In genomic region chr1:54329337-54329954, GRCh38 we compare ENCODE assay signal across 16 cellular contexts.
A peak's percentile ranks its signal among the peaks of the same experiment; 100 is the strongest.
DNase-seq lines count a peak whose midpoint lies in the region; ATAC-seq and TF ChIP-seq lines count a peak whose summit lies in the region.
"Had no signal": no experiment of that assay in that cellular context is flagged by ENCODE, and none has a peak within 500 bp of the region (broad histone marks: within the 10 kb centered on the region; RNA-seq: fewer than 3 reads in every experiment).

No MANE protein-coding gene starts in this region.

- no peak for TF ChIP-seq EP300 in gastroesophageal sphincter (IDR thresholded peaks at IDR 0.05)

- H3K36me3 ChIP-seq in gastroesophageal sphincter, result no peaks in the 10 kb centered on the region
- H3K36me3 ChIP-seq: neutrophil had no signal

- H3K4me3 ChIP-seq in AG04450 (ENCODE audit: low read depth, low read length), result no peak overlapping the region
- H3K4me3 ChIP-seq in gastroesophageal sphincter, result no peak overlapping the region
- H3K4me3 ChIP-seq: coronary artery, GM12878, GM23248 had no signal

- DNase-seq in AG04450 (ENCODE audit: low read depth, low spot score) (no peak), NCI-H526 treated with DMSO at 0.1 percent for 48 hours (lab: John Stamatoyannopoulos, UW) (peak; percentile 9), nephron progenitor cell (no peak), dermis blood vessel endothelial cell (no peak), NCI-H1436 (lab: John Stamatoyannopoulos, UW) (no peak), KG1 (lab: John Stamatoyannopoulos, UW) (no peak)
- DNase-seq: GM23248; MV-4-11; Right ventricle myocardium superior; stimulated activated CD8-positive, alpha-beta memory T cell treated with anti-CD3 and anti-CD28 coated beads, Interleukin-4, amount 100 ng/mL, for 48 hours had no signal

- H3K4me1 ChIP-seq in gastroesophageal sphincter, result peaks cover 11 to 100% (median 96%) of the 10 kb centered on the region in 3 donors

- H3K9me3 ChIP-seq in AG04450 (ENCODE audit: control insufficient read depth, insufficient read depth, low read length) (no peaks in the 10 kb centered on the region), gastroesophageal sphincter (no peaks in the 10 kb centered on the region)
- H3K9me3 ChIP-seq: neutrophil had no signal

- H3K36me3 Mint-ChIP-seq in nephron progenitor cell (ENCODE audit: low read depth), result no peaks in the 10 kb centered on the region

- POLR2A ChIA-PET in AG04450 (lab: Yijun Ruan, JAX), result interaction anchor here (0.5 kb wide), 1 partner anchor 78 kb away, joined by 7 read pairs; no protein-coding TSS in a partner anchor

- TF ChIP-seq CTCF in AG04450 (IDR thresholded peaks at IDR 0.05; ENCODE audit: low read depth, low read length) (no peak), gastroesophageal sphincter (IDR thresholded peaks at IDR 0.05) (no peak), nephron progenitor cell (IDR thresholded peaks at IDR 0.05) (no peak)

- H3K27me3 ChIP-seq in AG04450 (ENCODE audit: control insufficient read depth, insufficient read depth, low read length) (no peaks in the 10 kb centered on the region), gastroesophageal sphincter (no peaks in the 10 kb centered on the region)
- H3K27me3 ChIP-seq: neutrophil had no signal

- no peaks in the 10 kb centered on the region for H3K9me3 Mint-ChIP-seq in nephron progenitor cell

- peaks cover 97% of the 10 kb centered on the region for H3K4me1 Mint-ChIP-seq in nephron progenitor cell

- H3K27ac ChIP-seq in AG04450 (ENCODE audit: low read depth, low read length) (peak overlapping the region; percentile 21), gastroesophageal sphincter (peak overlapping the region in 3 of 4 donors; percentile 81 to 89 (median 84))
- H3K27ac ChIP-seq: coronary artery, GM23248, neutrophil had no signal

- H3K27ac Mint-ChIP-seq in nephron progenitor cell, result peak overlapping the region; percentile 94

- ATAC-seq in gastroesophageal sphincter (no peak), GM19328 (IDR thresholded peaks at IDR 0.05; ENCODE audit: unreplicated experiment) (no peak)
- ATAC-seq: GM12878 had no signal

- peak overlapping the region; percentile 64 for H3K4me3 Mint-ChIP-seq in nephron progenitor cell
- H3K4me3 Mint-ChIP-seq: activated naive CD8-positive, alpha-beta T cell had no signal

- CTCF ChIA-PET in AG04450 (lab: Charles Lee), result no interaction called here

- TF ChIP-seq POLR2A in gastroesophageal sphincter (IDR thresholded peaks at IDR 0.05), result no peak

- no peaks in the 10 kb centered on the region for H3K27me3 Mint-ChIP-seq in nephron progenitor cell (ENCODE audit: low read depth, poor library complexity)
- H3K27me3 Mint-ChIP-seq: activated naive CD8-positive, alpha-beta T cell had no signal

- WGBS in gastroesophageal sphincter (ENCODE audit: low coverage in 1 of 2), 2 donors, result no CpG with 5 or more reads among the region's 3 CpGs
